Comparison of ENCODE assay signal across 2 cellular contexts in the genomic region with DNA sequence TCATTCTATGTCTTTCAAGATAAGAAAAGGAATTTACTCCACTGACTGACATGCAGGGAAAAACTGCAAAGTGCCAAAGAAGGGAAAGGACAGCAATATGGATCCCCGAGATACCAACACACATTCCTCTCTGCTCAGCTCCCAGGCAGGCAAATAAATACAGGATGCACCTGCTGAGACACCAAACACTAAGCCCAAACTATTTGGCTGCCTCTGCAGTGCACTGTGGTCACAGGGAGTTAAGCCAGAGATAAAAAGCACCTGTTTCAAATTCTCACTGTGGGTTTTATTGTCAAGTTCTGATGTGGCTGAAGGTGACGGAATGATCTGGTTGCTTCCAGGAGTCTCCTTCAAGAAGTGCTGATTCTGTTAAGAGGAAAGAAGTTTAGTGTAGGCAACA.
TF ChIP-seq lines count a peak whose summit lies in the region.

No MANE protein-coding gene starts in this region.

TF ChIP-seq in WTC11, 78 proteins besides CTCF, POLR2A, EP300 and RAD21 (continues in another document):
- TF ChIP-seq ERG (CRISPR knock-in tag; IDR thresholded peaks at IDR 0.05) (no peak), ZNF219 (CRISPR knock-in tag; IDR thresholded peaks at IDR 0.05; ENCODE audit: borderline replicate concordance) (no peak), RELA (CRISPR knock-in tag; IDR thresholded peaks at IDR 0.05; ENCODE audit: borderline replicate concordance) (no peak), ZBTB43 (CRISPR knock-in tag; IDR thresholded peaks at IDR 0.05) (no peak), NFATC4 (CRISPR knock-in tag; IDR thresholded peaks at IDR 0.05) (no peak), TEAD1 (CRISPR knock-in tag; IDR thresholded peaks at IDR 0.05) (no peak), TEAD4 (CRISPR knock-in tag; IDR thresholded peaks at IDR 0.05) (no peak), ATF1 (CRISPR knock-in tag; IDR thresholded peaks at IDR 0.05) (no peak), ZNF671 (CRISPR knock-in tag; IDR thresholded peaks at IDR 0.05) (no peak), JAZF1 (CRISPR knock-in tag; IDR thresholded peaks at IDR 0.05) (no peak), TCF7 (CRISPR knock-in tag; IDR thresholded peaks at IDR 0.05; ENCODE audit: low read depth) (no peak)
- TF ChIP-seq, protein P1, sequence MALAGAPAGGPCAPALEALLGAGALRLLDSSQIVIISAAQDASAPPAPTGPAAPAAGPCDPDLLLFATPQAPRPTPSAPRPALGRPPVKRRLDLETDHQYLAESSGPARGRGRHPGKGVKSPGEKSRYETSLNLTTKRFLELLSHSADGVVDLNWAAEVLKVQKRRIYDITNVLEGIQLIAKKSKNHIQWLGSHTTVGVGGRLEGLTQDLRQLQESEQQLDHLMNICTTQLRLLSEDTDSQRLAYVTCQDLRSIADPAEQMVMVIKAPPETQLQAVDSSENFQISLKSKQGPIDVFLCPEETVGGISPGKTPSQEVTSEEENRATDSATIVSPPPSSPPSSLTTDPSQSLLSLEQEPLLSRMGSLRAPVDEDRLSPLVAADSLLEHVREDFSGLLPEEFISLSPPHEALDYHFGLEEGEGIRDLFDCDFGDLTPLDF (CRISPR knock-in tag; IDR thresholded peaks at IDR 0.05) = no peak
- TF ChIP-seq, protein P2, sequence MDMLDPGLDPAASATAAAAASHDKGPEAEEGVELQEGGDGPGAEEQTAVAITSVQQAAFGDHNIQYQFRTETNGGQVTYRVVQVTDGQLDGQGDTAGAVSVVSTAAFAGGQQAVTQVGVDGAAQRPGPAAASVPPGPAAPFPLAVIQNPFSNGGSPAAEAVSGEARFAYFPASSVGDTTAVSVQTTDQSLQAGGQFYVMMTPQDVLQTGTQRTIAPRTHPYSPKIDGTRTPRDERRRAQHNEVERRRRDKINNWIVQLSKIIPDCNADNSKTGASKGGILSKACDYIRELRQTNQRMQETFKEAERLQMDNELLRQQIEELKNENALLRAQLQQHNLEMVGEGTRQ (CRISPR knock-in tag; IDR thresholded peaks at IDR 0.05) = no peak
- TF ChIP-seq, protein P3, sequence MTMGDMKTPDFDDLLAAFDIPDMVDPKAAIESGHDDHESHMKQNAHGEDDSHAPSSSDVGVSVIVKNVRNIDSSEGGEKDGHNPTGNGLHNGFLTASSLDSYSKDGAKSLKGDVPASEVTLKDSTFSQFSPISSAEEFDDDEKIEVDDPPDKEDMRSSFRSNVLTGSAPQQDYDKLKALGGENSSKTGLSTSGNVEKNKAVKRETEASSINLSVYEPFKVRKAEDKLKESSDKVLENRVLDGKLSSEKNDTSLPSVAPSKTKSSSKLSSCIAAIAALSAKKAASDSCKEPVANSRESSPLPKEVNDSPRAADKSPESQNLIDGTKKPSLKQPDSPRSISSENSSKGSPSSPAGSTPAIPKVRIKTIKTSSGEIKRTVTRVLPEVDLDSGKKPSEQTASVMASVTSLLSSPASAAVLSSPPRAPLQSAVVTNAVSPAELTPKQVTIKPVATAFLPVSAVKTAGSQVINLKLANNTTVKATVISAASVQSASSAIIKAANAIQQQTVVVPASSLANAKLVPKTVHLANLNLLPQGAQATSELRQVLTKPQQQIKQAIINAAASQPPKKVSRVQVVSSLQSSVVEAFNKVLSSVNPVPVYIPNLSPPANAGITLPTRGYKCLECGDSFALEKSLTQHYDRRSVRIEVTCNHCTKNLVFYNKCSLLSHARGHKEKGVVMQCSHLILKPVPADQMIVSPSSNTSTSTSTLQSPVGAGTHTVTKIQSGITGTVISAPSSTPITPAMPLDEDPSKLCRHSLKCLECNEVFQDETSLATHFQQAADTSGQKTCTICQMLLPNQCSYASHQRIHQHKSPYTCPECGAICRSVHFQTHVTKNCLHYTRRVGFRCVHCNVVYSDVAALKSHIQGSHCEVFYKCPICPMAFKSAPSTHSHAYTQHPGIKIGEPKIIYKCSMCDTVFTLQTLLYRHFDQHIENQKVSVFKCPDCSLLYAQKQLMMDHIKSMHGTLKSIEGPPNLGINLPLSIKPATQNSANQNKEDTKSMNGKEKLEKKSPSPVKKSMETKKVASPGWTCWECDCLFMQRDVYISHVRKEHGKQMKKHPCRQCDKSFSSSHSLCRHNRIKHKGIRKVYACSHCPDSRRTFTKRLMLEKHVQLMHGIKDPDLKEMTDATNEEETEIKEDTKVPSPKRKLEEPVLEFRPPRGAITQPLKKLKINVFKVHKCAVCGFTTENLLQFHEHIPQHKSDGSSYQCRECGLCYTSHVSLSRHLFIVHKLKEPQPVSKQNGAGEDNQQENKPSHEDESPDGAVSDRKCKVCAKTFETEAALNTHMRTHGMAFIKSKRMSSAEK (CRISPR knock-in tag; IDR thresholded peaks at IDR 0.05; ENCODE audit: borderline replicate concordance) = no peak

TF ChIP-seq in SK-N-SH, 30 proteins besides CTCF, POLR2A, EP300 and RAD21:
- no peak for TF ChIP-seq FOXJ3 (CRISPR knock-in tag; IDR thresholded peaks at IDR 0.05)
- no peak for TF ChIP-seq NFIC (IDR thresholded peaks at IDR 0.05; ENCODE audit: borderline replicate concordance)
- no peak for TF ChIP-seq JUND (IDR thresholded peaks at IDR 0.05)
- TF ChIP-seq, protein P4, sequence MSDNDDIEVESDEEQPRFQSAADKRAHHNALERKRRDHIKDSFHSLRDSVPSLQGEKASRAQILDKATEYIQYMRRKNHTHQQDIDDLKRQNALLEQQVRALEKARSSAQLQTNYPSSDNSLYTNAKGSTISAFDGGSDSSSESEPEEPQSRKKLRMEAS (IDR thresholded peaks at IDR 0.05; ENCODE audit: low read depth) = no peak
- TF ChIP-seq REST (IDR thresholded peaks at IDR 0.05; ENCODE audit: low read depth, low read length) = no peak
- no peak for TF ChIP-seq YY1 (IDR thresholded peaks at IDR 0.05; ENCODE audit: low read depth)
- TF ChIP-seq, protein P5, sequence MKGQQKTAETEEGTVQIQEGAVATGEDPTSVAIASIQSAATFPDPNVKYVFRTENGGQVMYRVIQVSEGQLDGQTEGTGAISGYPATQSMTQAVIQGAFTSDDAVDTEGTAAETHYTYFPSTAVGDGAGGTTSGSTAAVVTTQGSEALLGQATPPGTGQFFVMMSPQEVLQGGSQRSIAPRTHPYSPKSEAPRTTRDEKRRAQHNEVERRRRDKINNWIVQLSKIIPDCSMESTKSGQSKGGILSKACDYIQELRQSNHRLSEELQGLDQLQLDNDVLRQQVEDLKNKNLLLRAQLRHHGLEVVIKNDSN (IDR thresholded peaks at IDR 0.05; ENCODE audit: borderline replicate concordance, low read depth) = no peak
- no peak for TF ChIP-seq RFX5 (IDR thresholded peaks at IDR 0.05; ENCODE audit: low read length)
- TF ChIP-seq SMC3 (IDR thresholded peaks at IDR 0.05; ENCODE audit: low read depth, low read length) = no peak
- TF ChIP-seq FOSL2 (IDR thresholded peaks at IDR 0.05; ENCODE audit: borderline replicate concordance, low read depth) = no peak
